ENCODE assay signal across 11 cellular contexts in genomic region chr1:7334475-7335035, GRCh38.
A peak's percentile ranks its signal among the peaks of the same experiment; 100 is the strongest.
DNase-seq lines count a peak whose midpoint lies in the region; ATAC-seq and TF ChIP-seq lines count a peak whose summit lies in the region.
"Had no signal": no experiment of that assay in that cellular context is flagged by ENCODE, and none has a peak within 500 bp of the region (broad histone marks: within the 10 kb centered on the region; RNA-seq: fewer than 3 reads in every experiment).

No MANE protein-coding gene starts in this region.

- H3K36me3 ChIP-seq in cardiac muscle cell: no peaks in the 10 kb centered on the region

- H3K4me3 Mint-ChIP-seq in glutamatergic neuron (ENCODE audit: unreplicated experiment): peak overlapping the region; percentile 60
- H3K4me3 Mint-ChIP-seq: activated CD8-positive, alpha-beta T cell treated with anti-CD3 and anti-CD28 coated beads for 36 hours; B cell had no signal

- intact Hi-C loops in Right ventricle myocardium inferior (cut with DNase I): no loop called here

- ATAC-seq in Right ventricle myocardium inferior: no peak
- no peak for ATAC-seq in HG03439 (IDR thresholded peaks at IDR 0.05; ENCODE audit: unreplicated experiment)
- no peak for ATAC-seq in HG02571 (IDR thresholded peaks at IDR 0.05; ENCODE audit: unreplicated experiment)
- ATAC-seq: activated CD8-positive, alpha-beta T cell treated with anti-CD3 and anti-CD28 coated beads for 36 hours had no signal

- no peaks in the 10 kb centered on the region for H3K36me3 Mint-ChIP-seq in glutamatergic neuron (ENCODE audit: unreplicated experiment)

- TF ChIP-seq CTCF in cardiac muscle cell (IDR thresholded peaks at IDR 0.05; ENCODE audit: low read depth, low read length) (no peak), glutamatergic neuron (IDR thresholded peaks at IDR 0.05; ENCODE audit: partially characterized antibody, unreplicated experiment) (no peak)

- no peak overlapping the region for H3K4me3 ChIP-seq in cardiac muscle cell

- H3K9me3 Mint-ChIP-seq in glutamatergic neuron (ENCODE audit: unreplicated experiment): peaks cover 2% of the 10 kb centered on the region
- H3K9me3 Mint-ChIP-seq: activated CD8-positive, alpha-beta T cell treated with anti-CD3 and anti-CD28 coated beads for 36 hours had no signal

- H3K27ac ChIP-seq in cardiac muscle cell: peak overlapping the region; percentile 43

- DNase-seq in cardiac muscle cell (ENCODE audit: low read depth in 1 of 2, low spot score in 1 of 2) (peak in 1 of 2 donors; percentile 12), Right ventricle myocardium inferior (ENCODE audit: missing footprints) (no peak), NCI-H748 (lab: John Stamatoyannopoulos, UW; ENCODE audit: unreplicated experiment) (peak; percentile 68), glutamatergic neuron (no peak), ureter (ENCODE audit: low spot score) (peak; percentile 50), SKM-1 treated with dmso at 0.1 percent for 144 hours (lab: John Stamatoyannopoulos, UW; ENCODE audit: unreplicated experiment) (no peak)
- DNase-seq: activated CD8-positive, alpha-beta T cell treated with anti-CD3 and anti-CD28 coated beads for 36 hours; NK-92 treated with Interleukin-12 subunit alpha and Interleukin-12 subunit beta, amount 100 ng/mL, for 24 hours had no signal

- peaks cover 7% of the 10 kb centered on the region for H3K27me3 Mint-ChIP-seq in glutamatergic neuron (ENCODE audit: unreplicated experiment)

- H3K4me1 ChIP-seq in cardiac muscle cell (ENCODE audit: low read depth): peaks cover 9% of the 10 kb centered on the region

- H3K27me3 ChIP-seq in cardiac muscle cell: no peaks in the 10 kb centered on the region

- no peaks in the 10 kb centered on the region for H3K9me3 ChIP-seq in cardiac muscle cell (ENCODE audit: low read depth)

- peak overlapping the region; percentile 45 for H3K27ac Mint-ChIP-seq in glutamatergic neuron (ENCODE audit: unreplicated experiment)
- H3K27ac Mint-ChIP-seq: activated CD8-positive, alpha-beta T cell treated with anti-CD3 and anti-CD28 coated beads for 36 hours; B cell had no signal

- H3K4me1 Mint-ChIP-seq in glutamatergic neuron (ENCODE audit: low read depth, unreplicated experiment): peaks cover 24% of the 10 kb centered on the region
- H3K4me1 Mint-ChIP-seq: B cell had no signal

Comparison
In these comparisons a context has a peak if more than half of its experiments do, and no peak if none do; other contexts are left out.
1. DNase-seq: peak in NCI-H748 (single experiment) and ureter (single experiment); none in Right ventricle myocardium inferior (single experiment), glutamatergic neuron (single experiment) and SKM-1 treated with dmso at 0.1 percent for 144 hours (single experiment).